ENCODE assay signal across 8 cellular contexts in genomic region chr17:57987582-57988300, GRCh38. TPM values are rescaled to one million over a fixed set of nuclear protein-coding genes. Genes with fewer than 3 reads are reported as not detected.
DNase-seq lines count a peak whose midpoint lies in the region; ATAC-seq and TF ChIP-seq lines count a peak whose summit lies in the region.

TSS of gene VEZF1 (minus strand) at chr17:57988254. CDS start at chr17:57988111, 143 bp downstream.

- H3K27me3 Mint-ChIP-seq in activated CD4-positive, alpha-beta T cell treated with anti-CD3 and anti-CD28 coated beads for 36 hours = no peaks in the 10 kb centered on the region

- peaks cover 7% of the 10 kb centered on the region for H3K4me1 ChIP-seq in colonic mucosa

- H3K9me3 Mint-ChIP-seq in activated CD4-positive, alpha-beta T cell treated with anti-CD3 and anti-CD28 coated beads for 36 hours (ENCODE audit: low read depth) = no peaks in the 10 kb centered on the region

- peak within 1 kb of the TSS; percentile 95 for H3K27ac Mint-ChIP-seq in activated CD4-positive, alpha-beta T cell treated with anti-CD3 and anti-CD28 coated beads for 36 hours

- ATAC-seq in HG02840 (IDR thresholded peaks at IDR 0.05; ENCODE audit: low FRiP score, unreplicated experiment) (peak; percentile 58), left lobe of liver (peak; percentile 74)
- peak; percentile 68 for ATAC-seq in activated CD4-positive, alpha-beta T cell treated with anti-CD3 and anti-CD28 coated beads for 36 hours

- no peaks in the 10 kb centered on the region for H3K9me3 ChIP-seq in colonic mucosa

- H3K4me3 ChIP-seq in colonic mucosa = peak within 1 kb of the TSS; percentile 86

- intact Hi-C loops in activated CD4-positive, alpha-beta T cell treated with anti-CD3 and anti-CD28 coated beads for 36 hours (cut with DNase I, micrococcal nuclease) = loop anchor here (1.0 to 5.0 kb wide), 7 partner anchors 12 to 350 kb away; partner anchors contain the start of genes SRSF1 (in 2 of the 2), CUEDC1 (in 1 of the 2), DYNLL2 (in 1 of the 2) and MRPS23 (in 1 of the 2)
- intact Hi-C loops in colonic mucosa (cut with DNase I) = loop anchor here (5.0 kb wide), 2 partner anchors 35 to 95 kb away; no protein-coding TSS in a partner anchor

- no peaks in the 10 kb centered on the region for H3K27me3 ChIP-seq in colonic mucosa

- DNase-seq in NCI-H748 (lab: John Stamatoyannopoulos, UW; ENCODE audit: unreplicated experiment) = peak; percentile 87
- DNase-seq in NCI-H748 treated with DMSO at 0.1 percent for 48 hours (lab: John Stamatoyannopoulos, UW) = no peak
- DNase-seq in NCI-H2107 treated with DMSO at 0.1 percent for 48 hours (lab: John Stamatoyannopoulos, UW; ENCODE audit: unreplicated experiment) = peak; percentile 45
- peak; percentile 88 for DNase-seq in activated CD4-positive, alpha-beta T cell treated with anti-CD3 and anti-CD28 coated beads for 36 hours
- peak; percentile 73 for DNase-seq in colonic mucosa
- no peak for DNase-seq in left lobe of liver (ENCODE audit: low spot score)
- peak; percentile 79 to 82 for DNase-seq in stimulated activated CD4-positive, alpha-beta T cell treated with anti-CD3 and anti-CD28 coated beads, Interleukin-2, amount 100 ng/mL, for 24 hours

- peak within 1 kb of the TSS; percentile 89 for H3K4me3 Mint-ChIP-seq in activated CD4-positive, alpha-beta T cell treated with anti-CD3 and anti-CD28 coated beads for 36 hours

- peak within 1 kb of the TSS; percentile 96 for H3K27ac ChIP-seq in colonic mucosa

- peak within 1 kb of the TSS; percentile 95 to 99 for H3K9ac ChIP-seq in colonic mucosa (ENCODE audit: low read depth in 2 of 2, low read length in 2 of 2)

- no peak for TF ChIP-seq CTCF in colonic mucosa (IDR thresholded peaks at IDR 0.05)

- H3K4me1 Mint-ChIP-seq in activated CD4-positive, alpha-beta T cell treated with anti-CD3 and anti-CD28 coated beads for 36 hours = peaks cover 56% of the 10 kb centered on the region

- CTCF ChIA-PET in activated CD4-positive, alpha-beta T cell treated with anti-CD3 and anti-CD28 coated beads for 36 hours (lab: Charles Lee) = interaction anchor here (0.6 to 4.5 kb wide), 7 partner anchors 9 to 136 kb away, joined by 3 to 93 read pairs (median 4); no protein-coding TSS in a partner anchor

- H3K36me3 ChIP-seq in colonic mucosa = no peaks in the 10 kb centered on the region

- POLR2A ChIA-PET in activated CD4-positive, alpha-beta T cell treated with anti-CD3 and anti-CD28 coated beads for 36 hours (lab: Charles Lee) = interaction anchor here (1.7 kb wide), 1 partner anchor 19 kb away, joined by 8 read pairs; the partner anchor contains the start of gene SRSF1

- peaks cover 14% of the 10 kb centered on the region for H3K36me3 Mint-ChIP-seq in activated CD4-positive, alpha-beta T cell treated with anti-CD3 and anti-CD28 coated beads for 36 hours (ENCODE audit: low read depth)

RNA-seq across cellular contexts. Expression of gene VEZF1, which starts in this region (rescaled TPM):
- 10 to 100 TPM; 21.3 to 26.3 TPM for total RNA-seq in activated CD4-positive, alpha-beta T cell treated with anti-CD3 and anti-CD28 coated beads for 36 hours
- total RNA-seq in colonic mucosa (10 to 100 TPM; 35.7 to 52.8 TPM), left lobe of liver (12.5 TPM)

Comparison
In these comparisons a context has a peak if more than half of its experiments do, and no peak if none do; other contexts are left out.
1. DNase-seq: peak in NCI-H748 (single experiment), NCI-H2107 treated with DMSO at 0.1 percent for 48 hours (single experiment), activated CD4-positive, alpha-beta T cell treated with anti-CD3 and anti-CD28 coated beads for 36 hours (single experiment), colonic mucosa (single experiment) and stimulated activated CD4-positive, alpha-beta T cell treated with anti-CD3 and anti-CD28 coated beads, Interleukin-2, amount 100 ng/mL, for 24 hours (2 of 2); none in NCI-H748 treated with DMSO at 0.1 percent for 48 hours (single experiment) and left lobe of liver (single experiment).
2. Peak in every context shown above with its lines, with median percentiles within 50 percentile points of each other: ATAC-seq.